ENCODE assay signal across 8 cellular contexts in the genomic region with DNA sequence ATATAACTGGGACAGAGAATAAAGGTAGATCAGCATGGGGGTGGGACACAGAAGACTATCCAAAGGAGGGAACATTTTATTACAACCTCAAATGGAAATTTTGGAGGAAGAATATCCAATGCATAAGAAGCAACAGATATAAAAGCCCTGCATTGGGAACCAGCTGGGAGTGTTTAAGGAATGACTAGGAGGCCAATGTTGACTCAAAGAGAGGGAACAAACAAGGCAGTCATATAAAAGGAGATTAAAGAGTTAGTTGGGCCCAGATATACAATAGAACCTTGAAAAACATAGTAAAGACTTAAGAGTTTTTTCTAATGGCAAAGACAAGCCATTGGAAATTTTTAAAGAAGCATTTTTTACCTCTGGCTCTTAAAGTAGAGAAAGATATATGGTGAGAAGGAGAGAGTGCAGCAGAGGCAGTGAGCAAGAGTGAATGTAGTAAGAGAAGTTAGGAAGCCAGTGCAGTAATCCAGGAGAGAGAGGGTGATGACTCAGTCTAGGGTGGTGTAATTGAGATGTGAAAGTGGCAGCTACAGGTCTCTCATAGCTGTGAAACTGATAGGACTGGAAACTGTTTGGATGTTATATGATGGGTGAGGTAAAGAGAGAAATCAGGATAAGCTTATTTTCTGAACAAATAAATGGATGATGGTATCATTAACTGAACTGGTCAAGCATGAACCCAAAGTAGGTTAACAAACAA.
A peak's percentile ranks its signal among the peaks of the same experiment; 100 is the strongest.
DNase-seq lines count a peak whose midpoint lies in the region; ATAC-seq lines count a peak whose summit lies in the region.
"Had no signal": no experiment of that assay in that cellular context is flagged by ENCODE, and none has a peak within 500 bp of the region (broad histone marks: within the 10 kb centered on the region; RNA-seq: fewer than 3 reads in every experiment).

No MANE protein-coding gene starts in this region.

- DNase-seq in NCI-H510A (lab: John Stamatoyannopoulos, UW), result peak; percentile 61
- DNase-seq in kidney tubule cell (ENCODE audit: low spot score), result peak; percentile 42
- DNase-seq in NCI-H345 treated with DMSO at 0.1 percent for 48 hours (lab: John Stamatoyannopoulos, UW; ENCODE audit: unreplicated experiment), result no peak
- DNase-seq: cerebellar nuclear complex had no signal

- peak; percentile 56 for ATAC-seq in GM21367 (IDR thresholded peaks at IDR 0.05; ENCODE audit: unreplicated experiment)
- ATAC-seq in HG03342 (IDR thresholded peaks at IDR 0.05; ENCODE audit: unreplicated experiment), result peak; percentile 53
- no peak for ATAC-seq in GM21576 (IDR thresholded peaks at IDR 0.05; ENCODE audit: unreplicated experiment)
- no peak for ATAC-seq in GM19397 (IDR thresholded peaks at IDR 0.05; ENCODE audit: unreplicated experiment)

Comparison
In these comparisons a context has a peak if more than half of its experiments do, and no peak if none do; other contexts are left out.
1. ATAC-seq: peak in GM21367 (single experiment) and HG03342 (single experiment); none in GM21576 (single experiment) and GM19397 (single experiment).